1 cellular context compared by ENCODE assay signal in the genomic region with DNA sequence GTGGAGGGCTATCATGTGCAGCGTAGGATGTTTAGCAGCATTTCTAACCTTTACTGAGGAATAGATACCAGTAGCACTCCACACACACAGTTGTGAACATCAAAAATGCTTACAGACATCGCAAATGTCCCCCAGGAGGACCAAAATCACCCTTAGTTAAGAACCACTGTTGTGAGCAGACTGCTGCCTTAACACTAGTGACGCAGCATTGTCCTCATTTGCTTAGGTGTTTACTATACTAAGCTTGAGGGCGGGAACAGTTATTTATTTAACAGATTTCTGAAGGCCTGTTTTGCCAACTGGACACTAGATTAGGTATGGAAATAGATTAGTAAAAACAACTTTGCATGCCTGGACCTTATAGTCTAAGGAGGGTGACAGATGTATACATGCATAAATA.
TF ChIP-seq lines count a peak whose summit lies in the region.

No MANE protein-coding gene starts in this region.

TF ChIP-seq in neural cell, 6 proteins besides CTCF, POLR2A, EP300 and RAD21 (continued from another document):
- TF ChIP-seq, protein P1, sequence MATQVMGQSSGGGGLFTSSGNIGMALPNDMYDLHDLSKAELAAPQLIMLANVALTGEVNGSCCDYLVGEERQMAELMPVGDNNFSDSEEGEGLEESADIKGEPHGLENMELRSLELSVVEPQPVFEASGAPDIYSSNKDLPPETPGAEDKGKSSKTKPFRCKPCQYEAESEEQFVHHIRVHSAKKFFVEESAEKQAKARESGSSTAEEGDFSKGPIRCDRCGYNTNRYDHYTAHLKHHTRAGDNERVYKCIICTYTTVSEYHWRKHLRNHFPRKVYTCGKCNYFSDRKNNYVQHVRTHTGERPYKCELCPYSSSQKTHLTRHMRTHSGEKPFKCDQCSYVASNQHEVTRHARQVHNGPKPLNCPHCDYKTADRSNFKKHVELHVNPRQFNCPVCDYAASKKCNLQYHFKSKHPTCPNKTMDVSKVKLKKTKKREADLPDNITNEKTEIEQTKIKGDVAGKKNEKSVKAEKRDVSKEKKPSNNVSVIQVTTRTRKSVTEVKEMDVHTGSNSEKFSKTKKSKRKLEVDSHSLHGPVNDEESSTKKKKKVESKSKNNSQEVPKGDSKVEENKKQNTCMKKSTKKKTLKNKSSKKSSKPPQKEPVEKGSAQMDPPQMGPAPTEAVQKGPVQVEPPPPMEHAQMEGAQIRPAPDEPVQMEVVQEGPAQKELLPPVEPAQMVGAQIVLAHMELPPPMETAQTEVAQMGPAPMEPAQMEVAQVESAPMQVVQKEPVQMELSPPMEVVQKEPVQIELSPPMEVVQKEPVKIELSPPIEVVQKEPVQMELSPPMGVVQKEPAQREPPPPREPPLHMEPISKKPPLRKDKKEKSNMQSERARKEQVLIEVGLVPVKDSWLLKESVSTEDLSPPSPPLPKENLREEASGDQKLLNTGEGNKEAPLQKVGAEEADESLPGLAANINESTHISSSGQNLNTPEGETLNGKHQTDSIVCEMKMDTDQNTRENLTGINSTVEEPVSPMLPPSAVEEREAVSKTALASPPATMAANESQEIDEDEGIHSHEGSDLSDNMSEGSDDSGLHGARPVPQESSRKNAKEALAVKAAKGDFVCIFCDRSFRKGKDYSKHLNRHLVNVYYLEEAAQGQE (IDR thresholded peaks at IDR 0.05; ENCODE audit: borderline replicate concordance): no peak
- no peak for TF ChIP-seq MXI1 (conservative IDR thresholded peaks at IDR 0.05; ENCODE audit: poor library complexity, severe bottlenecking)
